Comparison of ENCODE assay signal across 18 cellular contexts in genomic region chr14:105577339-105577861, GRCh38. TPM values are rescaled to one million over a fixed set of nuclear protein-coding genes. Genes with fewer than 3 reads are reported as not detected.
DNase-seq lines count a peak whose midpoint lies in the region; ATAC-seq and TF ChIP-seq lines count a peak whose summit lies in the region.
"Had no signal": no experiment of that assay in that cellular context is flagged by ENCODE, and none has a peak within 500 bp of the region (broad histone marks: within the 10 kb centered on the region; RNA-seq: fewer than 3 reads in every experiment).

No MANE protein-coding gene starts in this region.

- no peaks in the 10 kb centered on the region for H3K9me3 Mint-ChIP-seq in activated CD8-positive, alpha-beta memory T cell treated with anti-CD3 and anti-CD28 coated beads, Interleukin-2, amount 10 ng/mL, durations not matched to agents 7 days and 5 days (ENCODE audit: low read depth)

- TF ChIP-seq POLR2A in GM18526 (IDR thresholded peaks at IDR 0.05; ENCODE audit: extremely low read depth, insufficient read length), result peak; percentile 23
- TF ChIP-seq POLR2A in Raji (IDR thresholded peaks at IDR 0.05; ENCODE audit: insufficient read depth, low read depth, low read length), result peak; percentile 47

- H3K9ac ChIP-seq in BLaER1 treated with 17β-estradiol and CSF1 and Interleukin-3, amounts not matched to agents 10 nM and 100 nM, result peak overlapping the region in 3 of 11 experiments; percentile 37 to 56 (median 41); a peak in 5 of 22 replicates

- no peaks in the 10 kb centered on the region for H3K36me3 Mint-ChIP-seq in activated CD8-positive, alpha-beta memory T cell treated with anti-CD3 and anti-CD28 coated beads, Interleukin-2, amount 10 ng/mL, durations not matched to agents 7 days and 5 days

- no peaks in the 10 kb centered on the region for H3K9me3 ChIP-seq in BLaER1 treated with 17β-estradiol and CSF1 and Interleukin-3, amounts not matched to agents 10 nM and 100 nM (replicated peaks in 1 of 11)
- H3K9me3 ChIP-seq: MG63, vagina had no signal

- H3K4me3 ChIP-seq in BLaER1 treated with 17β-estradiol and CSF1 and Interleukin-3, amounts not matched to agents 10 nM and 100 nM, result no peak overlapping the region
- H3K4me3 ChIP-seq: MG63, smooth muscle cell, vagina had no signal

- CTCF ChIA-PET in activated CD8-positive, alpha-beta memory T cell treated with anti-CD3 and anti-CD28 coated beads, Interleukin-2, amount 10 ng/mL, durations not matched to agents 7 days and 5 days (lab: Charles Lee), result no interaction called here

- peak; percentile 34 for DNase-seq in left lobe of liver (ENCODE audit: low spot score)
- DNase-seq in activated CD8-positive, alpha-beta memory T cell treated with anti-CD3 and anti-CD28 coated beads, Interleukin-2, amount 10 ng/mL, durations not matched to agents 7 days and 5 days, result no peak
- no peak for DNase-seq in stimulated activated CD4-positive, alpha-beta T cell treated with anti-CD3 and anti-CD28 coated beads, Interleukin-1b, Interleukin-23, amount 100 ng/mL, for 48 hours
- DNase-seq: activated CD4-positive, alpha-beta T cell treated with anti-CD3 and anti-CD28 coated beads for 4 hours; activated T-cell treated with anti-CD3 and anti-CD28 coated beads for 4 hours; caudate nucleus; foreskin fibroblast; left ventricle myocardium superior; MG63; NCI-H2081 treated with DMSO at 0.1 percent for 48 hours; NCI-H748 treated with DMSO at 0.1 percent for 48 hours had no signal

- H3K27ac Mint-ChIP-seq in activated CD8-positive, alpha-beta memory T cell treated with anti-CD3 and anti-CD28 coated beads, Interleukin-2, amount 10 ng/mL, durations not matched to agents 7 days and 5 days, result no peak overlapping the region

- peak overlapping the region in 9 of 11 experiments; percentile 19 to 71 (median 55); a peak in 15 of 22 replicates for H3K4me2 ChIP-seq in BLaER1 treated with 17β-estradiol and CSF1 and Interleukin-3, amounts not matched to agents 10 nM and 100 nM
- H3K4me2 ChIP-seq: smooth muscle cell had no signal

- H3K4me3 Mint-ChIP-seq in activated CD8-positive, alpha-beta memory T cell treated with anti-CD3 and anti-CD28 coated beads, Interleukin-2, amount 10 ng/mL, durations not matched to agents 7 days and 5 days, result no peak overlapping the region

- peaks cover 9% of the 10 kb centered on the region for H3K4me1 Mint-ChIP-seq in activated CD8-positive, alpha-beta memory T cell treated with anti-CD3 and anti-CD28 coated beads, Interleukin-2, amount 10 ng/mL, durations not matched to agents 7 days and 5 days

- no peaks in the 10 kb centered on the region for H4K20me1 ChIP-seq in BLaER1 treated with 17β-estradiol and CSF1 and Interleukin-3, amounts not matched to agents 10 nM and 100 nM

- ATAC-seq in left lobe of liver, result no peak
- ATAC-seq in GM21717 (IDR thresholded peaks at IDR 0.05; ENCODE audit: unreplicated experiment), result no peak
- ATAC-seq in activated CD8-positive, alpha-beta memory T cell treated with anti-CD3 and anti-CD28 coated beads, Interleukin-2, amount 10 ng/mL, durations not matched to agents 7 days and 5 days, result no peak
- no peak for ATAC-seq in HG03354 (IDR thresholded peaks at IDR 0.05; ENCODE audit: poor library complexity, severe bottlenecking, unreplicated experiment)
- ATAC-seq: left ventricle myocardium superior had no signal

- H3K27me3 Mint-ChIP-seq in activated CD8-positive, alpha-beta memory T cell treated with anti-CD3 and anti-CD28 coated beads, Interleukin-2, amount 10 ng/mL, durations not matched to agents 7 days and 5 days, result no peaks in the 10 kb centered on the region

- no peaks in the 10 kb centered on the region for H3K36me3 ChIP-seq in BLaER1 treated with 17β-estradiol and CSF1 and Interleukin-3, amounts not matched to agents 10 nM and 100 nM
- H3K36me3 ChIP-seq: MG63, vagina had no signal

- peak overlapping the region in 4 of 11 experiments; percentile 8 to 48 (median 46); a peak in 5 of 22 replicates for H3K27ac ChIP-seq in BLaER1 treated with 17β-estradiol and CSF1 and Interleukin-3, amounts not matched to agents 10 nM and 100 nM
- H3K27ac ChIP-seq: vagina had no signal

- peaks cover 0 to 53% (median 27%) of the 10 kb centered on the region in 10 experiments; a peak in 13 of 20 replicates for H3K4me1 ChIP-seq in BLaER1 treated with 17β-estradiol and CSF1 and Interleukin-3, amounts not matched to agents 10 nM and 100 nM
- H3K4me1 ChIP-seq: vagina had no signal

- 0 out of 22 replicates have a peak, but pooled peaks cover 0 to 5% (median 0%) of the 10 kb centered on the region in 11 experiments for H3K27me3 ChIP-seq in BLaER1 treated with 17β-estradiol and CSF1 and Interleukin-3, amounts not matched to agents 10 nM and 100 nM
- H3K27me3 ChIP-seq: MG63, vagina had no signal

RNA-seq across cellular contexts. Expression of gene TMEM121, which starts 51.0 kb away (rescaled TPM):
- total RNA-seq in left lobe of liver, result 4.4 TPM
- total RNA-seq in activated CD8-positive, alpha-beta memory T cell treated with anti-CD3 and anti-CD28 coated beads, Interleukin-2, amount 10 ng/mL, durations not matched to agents 7 days and 5 days, result 10 to 100 TPM; 11.5 to 11.9 TPM
